ENCODE assay signal across 19 cellular contexts in genomic region chr6:2639167-2639566, GRCh38.
DNase-seq lines count a peak whose midpoint lies in the region; ATAC-seq and TF ChIP-seq lines count a peak whose summit lies in the region.
"Had no signal": no experiment of that assay in that cellular context is flagged by ENCODE, and none has a peak within 500 bp of the region (broad histone marks: within the 10 kb centered on the region; RNA-seq: fewer than 3 reads in every experiment).

No MANE protein-coding gene starts in this region.

- H3K9ac ChIP-seq in neuronal stem cell (ENCODE audit: low read depth, low read length, poor library complexity), result no peak overlapping the region
- H3K9ac ChIP-seq: BLaER1 had no signal

- H3K36me3 ChIP-seq in esophagus muscularis mucosa (no peaks in the 10 kb centered on the region), neuronal stem cell (replicated peaks in 1 of 2; ENCODE audit: control insufficient read depth in 2 of 2, insufficient read depth in 2 of 2, low read length in 2 of 2) (no peaks in the 10 kb centered on the region)
- H3K36me3 ChIP-seq: BE2C, BLaER1 had no signal

- H3K4me3 ChIP-seq in esophagus muscularis mucosa, result no peak overlapping the region
- no peak overlapping the region for H3K4me3 ChIP-seq in neuronal stem cell (ENCODE audit: low read length in 2 of 2)
- H3K4me3 ChIP-seq: BLaER1 had no signal

- TF ChIP-seq CTCF in esophagus muscularis mucosa (IDR thresholded peaks at IDR 0.05), result no peak

- TF ChIP-seq POLR2A in esophagus muscularis mucosa (IDR thresholded peaks at IDR 0.05; ENCODE audit: low read depth), result no peak

- H3K4me2 ChIP-seq in neuronal stem cell (ENCODE audit: insufficient read depth, low read length, poor library complexity, severe bottlenecking), result no peak overlapping the region
- H3K4me2 ChIP-seq: BLaER1 had no signal

- H3K27ac ChIP-seq in esophagus muscularis mucosa (replicated peaks in 1 of 4), result no peak overlapping the region
- H3K27ac ChIP-seq in neuronal stem cell (replicated peaks; ENCODE audit: low read length), result no peak overlapping the region
- H3K27ac ChIP-seq: BLaER1 had no signal

- no peak overlapping the region for H2AFZ ChIP-seq in neuronal stem cell (ENCODE audit: low read length)

- H2BK12ac ChIP-seq in neuronal stem cell (ENCODE audit: low read length), result peak overlapping the region; percentile 46

- no peak overlapping the region for H4K91ac ChIP-seq in neuronal stem cell (ENCODE audit: low read depth, low read length, poor library complexity)

- no peak overlapping the region for H3K4ac ChIP-seq in neuronal stem cell (ENCODE audit: low read length)

- ATAC-seq in GM21786 (IDR thresholded peaks at IDR 0.05; ENCODE audit: unreplicated experiment), result no peak
- no peak for ATAC-seq in left lobe of liver

- H2AK5ac ChIP-seq in neuronal stem cell (ENCODE audit: low read depth, low read length), result peak overlapping the region; percentile 48

- no peak overlapping the region for H2BK120ac ChIP-seq in neuronal stem cell (ENCODE audit: low read depth, low read length)

- H3K9me3 ChIP-seq in esophagus muscularis mucosa (no peaks in the 10 kb centered on the region), neuronal stem cell (replicated peaks in 1 of 2; ENCODE audit: control insufficient read depth in 2 of 2, insufficient read depth in 1 of 2, low read depth in 1 of 2, low read length in 2 of 2) (peaks cover 0 to 2% of the 10 kb centered on the region in 2 donors)
- H3K9me3 ChIP-seq: BE2C, BLaER1 had no signal

- H3K27me3 ChIP-seq in esophagus muscularis mucosa (no peaks in the 10 kb centered on the region), neuronal stem cell (ENCODE audit: control insufficient read depth in 3 of 3, insufficient read depth in 3 of 3, low read depth in 1 of 3, low read length in 3 of 3) (peaks cover 0 to 23% (median 0%) of the 10 kb centered on the region in 3 experiments)
- H3K27me3 ChIP-seq: BLaER1 had no signal

- intact Hi-C loops in esophagus muscularis mucosa (cut with DNase I), result loop anchor here (10.0 kb wide), 2 partner anchors 284 to 444 kb away; no protein-coding TSS in a partner anchor

- no peak overlapping the region for H3K14ac ChIP-seq in neuronal stem cell (ENCODE audit: low read length)

- no peak overlapping the region for H2BK15ac ChIP-seq in neuronal stem cell (ENCODE audit: low read length)

- H3K23ac ChIP-seq in neuronal stem cell (ENCODE audit: low read depth, low read length, poor library complexity), result peak overlapping the region; percentile 52

- no peak overlapping the region for H2BK5ac ChIP-seq in neuronal stem cell (ENCODE audit: low read length)

- peak; percentile 29 for DNase-seq in ecto neural progenitor cell (ENCODE audit: low spot score)
- peak; percentile 75 for DNase-seq in esophagus muscularis mucosa (ENCODE audit: extremely low spot score)
- no peak for DNase-seq in neuronal stem cell (ENCODE audit: low spot score)
- DNase-seq in left lobe of liver (ENCODE audit: low spot score), result no peak
- no peak for DNase-seq in DMS53 treated with DMSO at 0.1 percent for 48 hours (lab: John Stamatoyannopoulos, UW; ENCODE audit: unreplicated experiment)
- DNase-seq: 8988T; ACHN; BE2C; C1 segment of cervical spinal cord; CD4-positive, CD25-positive, alpha-beta regulatory T cell; CD8-positive, alpha-beta memory T cell; COR-L47; DMS 273 treated with DMSO at 0.1 percent for 48 hours; DMS153; DMS53; DMS79 treated with DMSO at 0.1 percent for 48 hours; GF-D8 had no signal

- peaks cover 5 to 38% (median 21%) of the 10 kb centered on the region in 4 donors for H3K4me1 ChIP-seq in esophagus muscularis mucosa
- H3K4me1 ChIP-seq in neuronal stem cell (ENCODE audit: control insufficient read depth in 2 of 2, insufficient read depth in 1 of 2, low read depth in 1 of 2, low read length in 2 of 2), result peaks cover 0 to 3% of the 10 kb centered on the region in 2 donors
- H3K4me1 ChIP-seq: BE2C had no signal

- H4K8ac ChIP-seq in neuronal stem cell (ENCODE audit: low read depth, low read length), result peak overlapping the region; percentile 77

- TF ChIP-seq EP300 in esophagus muscularis mucosa (IDR thresholded peaks at IDR 0.05), result no peak

- H3K79me1 ChIP-seq in neuronal stem cell (ENCODE audit: low read depth, low read length), result no peaks in the 10 kb centered on the region

- 88% methylated on average over 9 of the region's 13 CpGs for WGBS in esophagus muscularis mucosa
- no CpG with 5 or more reads among the region's 13 CpGs for WGBS in neuronal stem cell (ENCODE audit: extremely low coverage in 2 of 2, insufficient read length in 2 of 2, insufficient replicate concordance in 1 of 2), 2 donors

- H3K18ac ChIP-seq in neuronal stem cell (ENCODE audit: low read length), result peak overlapping the region; percentile 33

Comparison
In these comparisons a context has a peak if more than half of its experiments do, and no peak if none do; other contexts are left out.
1. DNase-seq: peak in ecto neural progenitor cell (single experiment) and esophagus muscularis mucosa (single experiment); none in neuronal stem cell (single experiment), left lobe of liver (single experiment) and DMS53 treated with DMSO at 0.1 percent for 48 hours (single experiment).